In genomic region chr3:30643763-30644462, GRCh38 we compare ENCODE assay signal across 7 cellular contexts. TPM values are rescaled to one million over a fixed set of nuclear protein-coding genes. Genes with fewer than 3 reads are reported as not detected.
A peak's percentile ranks its signal among the peaks of the same experiment; 100 is the strongest.
DNase-seq lines count a peak whose midpoint lies in the region; TF ChIP-seq lines count a peak whose summit lies in the region.

No MANE protein-coding gene starts in this region.

- CTCF ChIA-PET in Caco-2 (lab: Charles Lee) = interaction anchor here (0.6 kb wide), 1 partner anchor 94 kb away, joined by 3 read pairs; no protein-coding TSS in a partner anchor

- no peaks in the 10 kb centered on the region for H3K9me3 ChIP-seq in liver (ENCODE audit: control insufficient read depth in 4 of 4, low read length in 3 of 4)
- no peaks in the 10 kb centered on the region for H3K9me3 ChIP-seq in stomach smooth muscle (ENCODE audit: control insufficient read depth in 2 of 2, low read length in 2 of 2)
- no peaks in the 10 kb centered on the region for H3K9me3 ChIP-seq in Caco-2

- no TSS peak for BruUV-seq in Caco-2 (replicated peaks; lab: Mats Ljungman, UMichigan)

- H3K27me3 ChIP-seq in liver (ENCODE audit: control insufficient read depth in 4 of 4, insufficient read depth in 4 of 4, low read length in 3 of 4) (no peaks in the 10 kb centered on the region), stomach smooth muscle (ENCODE audit: control insufficient read depth in 1 of 2, insufficient read depth in 2 of 2, low read length in 2 of 2) (no peaks in the 10 kb centered on the region), Caco-2 (replicated peaks; ENCODE audit: control insufficient read depth, insufficient read depth, low read length) (no peaks in the 10 kb centered on the region)

- POLR2A ChIA-PET in Caco-2 (lab: Charles Lee) = interaction anchor here (0.5 kb wide), 1 partner anchor 874 kb away, joined by 5 read pairs; no protein-coding TSS in a partner anchor

- no peak for TF ChIP-seq RAD21 in liver (IDR thresholded peaks at IDR 0.05)

- H3K27ac ChIP-seq in liver (ENCODE audit: low read depth in 1 of 2, low read length in 2 of 2) (peak overlapping the region; percentile 4 to 8), stomach smooth muscle (ENCODE audit: low read length) (peak overlapping the region; percentile 42)

- H3K36me3 Mint-ChIP-seq in activated T-helper 2 cell treated with anti-CD3 and anti-CD28 coated beads, Interferon-gamma antibody, Interleukin-2, Interleukin-4, amounts not matched to agents 10 μg/mL and 5 μg/mL and 100 μg/mL, durations not matched to agents 14 hours and 24 hours and 36 hours (ENCODE audit: low read depth) = peaks cover 54% of the 10 kb centered on the region
- H3K36me3 Mint-ChIP-seq in Caco-2 (ENCODE audit: insufficient read depth, unreplicated experiment) = peaks cover 50% of the 10 kb centered on the region

- H3K27me3 Mint-ChIP-seq in activated T-helper 2 cell treated with anti-CD3 and anti-CD28 coated beads, Interferon-gamma antibody, Interleukin-2, Interleukin-4, amounts not matched to agents 10 μg/mL and 5 μg/mL and 100 μg/mL, durations not matched to agents 14 hours and 24 hours and 36 hours (ENCODE audit: low read depth) = no peaks in the 10 kb centered on the region
- no peaks in the 10 kb centered on the region for H3K27me3 Mint-ChIP-seq in Caco-2 (ENCODE audit: insufficient read depth, unreplicated experiment)

- DNase-seq in NAMALWA (ENCODE audit: low spot score) (peak; percentile 43), Caco-2 (no peak), pons (ENCODE audit: low spot score) (no peak), NCI-H1930 (lab: John Stamatoyannopoulos, UW) (no peak)
- peak; percentile 49 for DNase-seq in activated T-helper 2 cell treated with anti-CD3 and anti-CD28 coated beads, Interferon-gamma antibody, Interleukin-2, Interleukin-4, amounts not matched to agents 10 μg/mL and 5 μg/mL and 100 μg/mL, durations not matched to agents 14 hours and 24 hours and 36 hours (ENCODE audit: low spot score)

- no peak overlapping the region for H3K4me3 ChIP-seq in liver (ENCODE audit: low read depth in 1 of 3, low read length in 3 of 3)
- H3K4me3 ChIP-seq in stomach smooth muscle (ENCODE audit: low read length in 2 of 2) = no peak overlapping the region
- H3K4me3 ChIP-seq in Caco-2 (ENCODE audit: low read depth, low read length) = no peak overlapping the region

- H3K4me1 Mint-ChIP-seq in activated T-helper 2 cell treated with anti-CD3 and anti-CD28 coated beads, Interferon-gamma antibody, Interleukin-2, Interleukin-4, amounts not matched to agents 10 μg/mL and 5 μg/mL and 100 μg/mL, durations not matched to agents 14 hours and 24 hours and 36 hours (ENCODE audit: low read depth) = peaks cover 90% of the 10 kb centered on the region
- peaks cover 7% of the 10 kb centered on the region for H3K4me1 Mint-ChIP-seq in Caco-2 (ENCODE audit: low read depth, unreplicated experiment)

- peak overlapping the region; percentile 95 for H3K27ac Mint-ChIP-seq in activated T-helper 2 cell treated with anti-CD3 and anti-CD28 coated beads, Interferon-gamma antibody, Interleukin-2, Interleukin-4, amounts not matched to agents 10 μg/mL and 5 μg/mL and 100 μg/mL, durations not matched to agents 14 hours and 24 hours and 36 hours
- no peak overlapping the region for H3K27ac Mint-ChIP-seq in Caco-2 (ENCODE audit: unreplicated experiment)

- intact Hi-C loops in activated T-helper 2 cell treated with anti-CD3 and anti-CD28 coated beads, Interferon-gamma antibody, Interleukin-2, Interleukin-4, amounts not matched to agents 10 μg/mL and 5 μg/mL and 100 μg/mL, durations not matched to agents 14 hours and 24 hours and 36 hours (cut with micrococcal nuclease) = loop anchor here (1.0 to 5.0 kb wide), 4 partner anchors 9 to 888 kb away; partner anchors contain the start of gene STT3B
- intact Hi-C loops in Caco-2 (cut with micrococcal nuclease; ENCODE audit: unreplicated experiment) = no loop called here

- TF ChIP-seq CTCF in liver (IDR thresholded peaks at IDR 0.05; ENCODE audit: low read depth, low read length, missing input control) = no peak
- TF ChIP-seq CTCF in Caco-2 (IDR thresholded peaks at IDR 0.05; ENCODE audit: insufficient read depth in 1 of 2, low read depth in 1 of 2, low read length in 1 of 2, severe bottlenecking in 1 of 2, unreplicated experiment in 1 of 2) = no peak

- no peak overlapping the region for H3K9ac ChIP-seq in liver (ENCODE audit: low read depth in 1 of 2, low read length in 2 of 2)
- no peak overlapping the region for H3K9ac ChIP-seq in stomach smooth muscle (ENCODE audit: low read length in 2 of 2)

- peaks cover 7 to 35% (median 16%) of the 10 kb centered on the region in 4 donors for H3K4me1 ChIP-seq in liver (ENCODE audit: control insufficient read depth in 4 of 4, insufficient read depth in 4 of 4, low read length in 3 of 4)
- H3K4me1 ChIP-seq in stomach smooth muscle (ENCODE audit: control insufficient read depth, insufficient read depth, low read length) = peaks cover 28% of the 10 kb centered on the region
- 0 out of 2 replicates have a peak, but pooled peaks cover 7% of the 10 kb centered on the region for H3K4me1 ChIP-seq in Caco-2

- H3K9me3 Mint-ChIP-seq in activated T-helper 2 cell treated with anti-CD3 and anti-CD28 coated beads, Interferon-gamma antibody, Interleukin-2, Interleukin-4, amounts not matched to agents 10 μg/mL and 5 μg/mL and 100 μg/mL, durations not matched to agents 14 hours and 24 hours and 36 hours = no peaks in the 10 kb centered on the region
- H3K9me3 Mint-ChIP-seq in Caco-2 (ENCODE audit: unreplicated experiment) = no peaks in the 10 kb centered on the region

- WGBS in liver = 87% methylated on average over 7 of the region's 7 CpGs

- peak overlapping the region; percentile 64 for H3K4me3 Mint-ChIP-seq in activated T-helper 2 cell treated with anti-CD3 and anti-CD28 coated beads, Interferon-gamma antibody, Interleukin-2, Interleukin-4, amounts not matched to agents 10 μg/mL and 5 μg/mL and 100 μg/mL, durations not matched to agents 14 hours and 24 hours and 36 hours (ENCODE audit: low read depth)
- H3K4me3 Mint-ChIP-seq in Caco-2 (ENCODE audit: unreplicated experiment) = no peak overlapping the region

- peaks cover 1 to 13% (median 8%) of the 10 kb centered on the region in 4 donors for H3K36me3 ChIP-seq in liver (ENCODE audit: control insufficient read depth in 4 of 4, insufficient read depth in 3 of 4, low read depth in 1 of 4, low read length in 3 of 4)
- H3K36me3 ChIP-seq in stomach smooth muscle (ENCODE audit: control insufficient read depth in 2 of 2, insufficient read depth in 2 of 2, low read length in 2 of 2) = peaks cover 21 to 22% of the 10 kb centered on the region in 2 donors
- peaks cover 9% of the 10 kb centered on the region for H3K36me3 ChIP-seq in Caco-2 (ENCODE audit: control insufficient read depth, insufficient read depth, low read length)

TF ChIP-seq in liver, 16 proteins besides CTCF, POLR2A, EP300 and RAD21:
- TF ChIP-seq MAX (IDR thresholded peaks at IDR 0.05) = no peak
- no peak for TF ChIP-seq HNF4G (IDR thresholded peaks at IDR 0.05)
- TF ChIP-seq SP1 (IDR thresholded peaks at IDR 0.05) = no peak
- TF ChIP-seq JUND (IDR thresholded peaks at IDR 0.05) = no peak

RNA-seq across cellular contexts. Expression of gene TGFBR2, which starts 37.5 kb away (rescaled TPM):
- 19.5 and 19.8 TPM in 2 replicates for total RNA-seq in activated T-helper 2 cell treated with anti-CD3 and anti-CD28 coated beads, Interferon-gamma antibody, Interleukin-2, Interleukin-4, amounts not matched to agents 10 μg/mL and 5 μg/mL and 100 μg/mL, durations not matched to agents 14 hours and 24 hours and 36 hours
- total RNA-seq in liver (10 to 100 TPM; 36.4 to 61.2 TPM), Caco-2 (2022) (40.5 and 41.9 TPM in 2 replicates)
- polyA plus RNA-seq in liver = 10 to 100 TPM; 13.9 to 31.0 TPM

Comparison
In these comparisons a context has a peak if more than half of its experiments do, and no peak if none do; other contexts are left out.
1. DNase-seq: peak in NAMALWA (single experiment) and activated T-helper 2 cell treated with anti-CD3 and anti-CD28 coated beads, Interferon-gamma antibody, Interleukin-2, Interleukin-4, amounts not matched to agents 10 μg/mL and 5 μg/mL and 100 μg/mL, durations not matched to agents 14 hours and 24 hours and 36 hours (single experiment); none in Caco-2 (0 of 2), pons (single experiment) and NCI-H1930 (0 of 2).